In the genomic region with DNA sequence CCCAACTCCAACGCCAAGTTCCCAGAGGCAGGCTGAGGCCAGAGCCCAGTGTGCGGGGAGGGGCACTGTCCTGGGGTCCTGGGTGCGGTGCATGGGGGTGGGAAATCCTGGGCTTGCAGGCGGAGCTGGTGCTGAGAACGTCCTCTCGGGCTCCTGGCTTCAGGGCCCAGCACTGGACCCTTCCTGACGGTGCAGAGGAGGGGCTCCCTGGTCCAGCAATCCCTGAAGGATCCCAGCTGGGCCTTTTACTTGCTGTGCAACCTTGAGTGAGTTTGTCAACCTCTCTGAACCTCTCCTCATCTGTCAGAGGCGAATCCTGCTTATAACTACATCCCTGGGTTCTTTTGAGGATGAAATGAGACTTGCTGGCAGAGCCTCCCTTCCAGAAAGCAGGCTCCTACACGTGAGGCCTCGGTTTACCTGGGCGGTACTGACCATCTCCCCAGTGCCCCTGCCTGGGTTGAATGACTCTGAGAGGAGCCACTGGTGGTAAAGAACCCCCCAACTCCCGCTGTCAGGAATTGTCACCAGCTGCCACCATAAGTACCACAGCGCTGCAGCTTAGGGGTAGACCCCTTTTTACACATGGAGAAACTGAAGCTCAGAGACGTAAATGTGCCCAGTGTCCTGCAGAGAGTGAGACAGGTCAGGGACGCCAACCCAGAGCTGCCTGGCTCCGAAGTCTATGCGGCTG, we compare ENCODE assay signal across 14 cellular contexts.
A peak's percentile ranks its signal among the peaks of the same experiment; 100 is the strongest.
DNase-seq lines count a peak whose midpoint lies in the region; ATAC-seq and TF ChIP-seq lines count a peak whose summit lies in the region.
"Had no signal": no experiment of that assay in that cellular context is flagged by ENCODE, and none has a peak within 500 bp of the region (broad histone marks: within the 10 kb centered on the region; RNA-seq: fewer than 3 reads in every experiment).

No MANE protein-coding gene starts in this region.

- H3K27ac ChIP-seq in heart right ventricle (peak overlapping the region; percentile 13 to 73 (median 45)), upper lobe of left lung (peak overlapping the region; percentile 4 to 69 (median 42))

- peaks cover 15% of the 10 kb centered on the region for H3K4me1 Mint-ChIP-seq in activated naive CD4-positive, alpha-beta T cell treated with anti-CD3 and anti-CD28 coated beads, Interleukin-2, amount 10 ng/mL, durations not matched to agents 7 days and 5 days
- H3K4me1 Mint-ChIP-seq in nephron progenitor cell: peaks cover 74% of the 10 kb centered on the region
- H3K4me1 Mint-ChIP-seq: IgD-negative memory B cell had no signal

- ATAC-seq in heart right ventricle (peak in 4 of 8 donors; percentile 3 to 15 (median 6)), upper lobe of left lung (ENCODE audit: low FRiP score in 2 of 2) (peak in 1 of 2 donors; percentile 19)

- 74% methylated on average over 17 of the region's 17 CpGs for WGBS in heart right ventricle, 2 donors
- 77 to 82% methylated on average over 6 to 17 of the region's 17 CpGs for WGBS in upper lobe of left lung, 2 donors

- H3K9me3 ChIP-seq in heart right ventricle (peaks cover 0 to 13% (median 4%) of the 10 kb centered on the region in 11 donors), upper lobe of left lung (peaks cover 0 to 4% (median 0%) of the 10 kb centered on the region in 4 donors)

- H3K4me3 Mint-ChIP-seq in activated naive CD4-positive, alpha-beta T cell treated with anti-CD3 and anti-CD28 coated beads, Interleukin-2, amount 10 ng/mL, durations not matched to agents 7 days and 5 days: no peak overlapping the region
- peak overlapping the region; percentile 35 for H3K4me3 Mint-ChIP-seq in nephron progenitor cell
- H3K4me3 Mint-ChIP-seq: IgD-negative memory B cell had no signal

- peak; percentile 6 for DNase-seq in activated naive CD4-positive, alpha-beta T cell treated with anti-CD3 and anti-CD28 coated beads, Interleukin-2, amount 10 ng/mL, durations not matched to agents 7 days and 5 days
- DNase-seq in activated naive CD4-positive, alpha-beta T cell (lab: John Stamatoyannopoulos, UW): no peak
- DNase-seq in heart right ventricle (no peak), nephron progenitor cell (no peak), upper lobe of left lung (no peak), RPMI8226 (no peak), glomerular visceral epithelial cell (ENCODE audit: extremely low spot score) (no peak), NCI-H2107 treated with DMSO at 0.1 percent for 48 hours (lab: John Stamatoyannopoulos, UW; ENCODE audit: unreplicated experiment) (no peak)
- DNase-seq: 8988T; activated CD4-positive, alpha-beta T cell treated with anti-CD3 and anti-CD28 coated beads for 1 hour; DMS153; GOT3; NCI-H1436 treated with DMSO at 0.1 percent for 48 hours had no signal

- intact Hi-C loops in heart right ventricle (cut with DNase I): loop anchor here in 2 of 10 donors (5.0 kb wide), 2 partner anchors 52 to 77 kb away; partner anchors contain the start of gene DHRS3 (in 1 of the 2)

- peaks cover 2 to 45% (median 30%) of the 10 kb centered on the region in 9 donors for H3K4me1 ChIP-seq in heart right ventricle
- H3K4me1 ChIP-seq in upper lobe of left lung: peaks cover 17 to 43% (median 19%) of the 10 kb centered on the region in 4 donors

- H3K4me3 ChIP-seq in heart right ventricle (peak overlapping the region in 3 of 10 donors; percentile 10 to 37 (median 29)), upper lobe of left lung (no peak overlapping the region)

- H3K36me3 ChIP-seq in heart right ventricle (no peaks in the 10 kb centered on the region), upper lobe of left lung (no peaks in the 10 kb centered on the region)

- CTCF ChIA-PET in activated naive CD4-positive, alpha-beta T cell treated with anti-CD3 and anti-CD28 coated beads, Interleukin-2, amount 10 ng/mL, durations not matched to agents 7 days and 5 days (lab: Charles Lee): interaction anchor here (0.9 kb wide), 1 partner anchor 240 kb away, joined by 3 read pairs; no protein-coding TSS in a partner anchor

- TF ChIP-seq CTCF in heart right ventricle (IDR thresholded peaks at IDR 0.05) (no peak), nephron progenitor cell (IDR thresholded peaks at IDR 0.05) (no peak), upper lobe of left lung (IDR thresholded peaks at IDR 0.05) (no peak)

- H3K36me3 Mint-ChIP-seq in activated naive CD4-positive, alpha-beta T cell treated with anti-CD3 and anti-CD28 coated beads, Interleukin-2, amount 10 ng/mL, durations not matched to agents 7 days and 5 days: peaks cover 22% of the 10 kb centered on the region
- H3K36me3 Mint-ChIP-seq in nephron progenitor cell (ENCODE audit: low read depth): peaks cover 16% of the 10 kb centered on the region

- no peak for TF ChIP-seq POLR2A in upper lobe of left lung (IDR thresholded peaks at IDR 0.05)

- TF ChIP-seq EP300 in upper lobe of left lung (IDR thresholded peaks at IDR 0.05): no peak

- H3K27me3 Mint-ChIP-seq in activated naive CD4-positive, alpha-beta T cell treated with anti-CD3 and anti-CD28 coated beads, Interleukin-2, amount 10 ng/mL, durations not matched to agents 7 days and 5 days: peaks cover 13% of the 10 kb centered on the region
- H3K27me3 Mint-ChIP-seq in nephron progenitor cell (ENCODE audit: low read depth, poor library complexity): peaks cover 22% of the 10 kb centered on the region

- H3K9me3 Mint-ChIP-seq in activated naive CD4-positive, alpha-beta T cell treated with anti-CD3 and anti-CD28 coated beads, Interleukin-2, amount 10 ng/mL, durations not matched to agents 7 days and 5 days: peaks cover 15% of the 10 kb centered on the region
- peaks cover 19% of the 10 kb centered on the region for H3K9me3 Mint-ChIP-seq in nephron progenitor cell

- H3K27me3 ChIP-seq in heart right ventricle (no peaks in the 10 kb centered on the region), upper lobe of left lung (no peaks in the 10 kb centered on the region)

- H3K27ac Mint-ChIP-seq in activated naive CD4-positive, alpha-beta T cell treated with anti-CD3 and anti-CD28 coated beads, Interleukin-2, amount 10 ng/mL, durations not matched to agents 7 days and 5 days: no peak overlapping the region
- peak overlapping the region; percentile 88 for H3K27ac Mint-ChIP-seq in nephron progenitor cell
- H3K27ac Mint-ChIP-seq: IgD-negative memory B cell had no signal
